Comparison of ENCODE assay signal across 8 cellular contexts in the genomic region with DNA sequence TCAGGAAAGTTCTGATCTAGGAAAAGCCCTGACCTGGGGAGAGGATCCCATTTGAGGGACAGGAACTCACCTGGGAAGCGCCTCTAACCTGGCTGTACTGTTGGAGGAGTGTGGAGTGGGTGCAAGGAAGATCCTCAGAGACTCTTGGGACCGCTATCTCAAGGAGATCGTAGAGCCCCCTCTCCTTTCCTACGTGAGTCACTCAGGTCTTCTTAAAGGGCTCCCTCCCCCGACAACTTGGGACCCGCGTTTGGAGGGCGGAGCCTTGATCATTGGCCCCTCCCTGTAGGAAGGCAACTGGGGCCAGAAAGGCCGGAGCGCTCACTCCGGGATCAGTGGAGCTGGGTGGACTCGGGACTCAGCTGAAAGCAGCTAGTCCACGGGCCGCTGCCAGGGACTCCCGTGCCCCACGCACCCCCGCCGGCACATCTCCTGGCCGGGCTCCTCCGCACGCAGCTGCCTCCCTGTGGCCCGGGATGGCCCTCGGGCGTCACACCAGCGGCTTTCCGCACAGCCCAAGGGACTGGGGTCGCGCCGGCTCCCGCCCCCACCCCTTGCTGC. TPM values are rescaled to one million over a fixed set of nuclear protein-coding genes. Genes with fewer than 3 reads are reported as not detected.
A peak's percentile ranks its signal among the peaks of the same experiment; 100 is the strongest.
DNase-seq lines count a peak whose midpoint lies in the region; ATAC-seq, FAIRE-seq and TF ChIP-seq lines count a peak whose summit lies in the region.

No MANE protein-coding gene starts in this region.

- peaks cover 13 to 40% of the 10 kb centered on the region in 2 experiments; a peak in 4 of 5 replicates for H3K36me3 ChIP-seq in HepG2 (replicated peaks in 1 of 2; ENCODE audit: control insufficient read depth in 1 of 2, insufficient read depth in 2 of 2, low read length in 2 of 2)

- BruUV-seq in HepG2 (replicated peaks; lab: Mats Ljungman, UMichigan), result TSS peak; percentile 58

- no peaks in the 10 kb centered on the region for H4K20me1 ChIP-seq in HepG2 (ENCODE audit: insufficient read depth, low read length)

- POLR2A ChIA-PET in CD4-positive, alpha-beta T cell (lab: Charles Lee), result interaction anchor here (0.6 to 1.7 kb wide), 12 partner anchors 10 to 387 kb away, joined by 3 to 6 read pairs (median 4); partner anchors contain the start of genes CCDC51, CELSR3, NCKIPSD and NDUFAF3
- POLR2A ChIA-PET in HepG2 (lab: Yijun Ruan, JAX), result interaction anchor here (0.7 to 4.8 kb wide), 22 partner anchors 12 to 373 kb away, joined by 3 to 140 read pairs (median 7); partner anchors contain the start of genes CCDC51, CELSR3, COL7A1 and IP6K2

- FAIRE-seq in HepG2 (lab: Jason Lieb, UNC), result peak; percentile 30

- CTCF ChIA-PET in CD4-positive, alpha-beta T cell (lab: Charles Lee), result interaction anchor here (1.0 to 2.1 kb wide), 6 partner anchors 22 to 459 kb away, joined by 3 to 10 read pairs (median 5); partner anchors contain the start of genes NCKIPSD, QRICH1 and UQCRC1
- CTCF ChIA-PET in HepG2 (lab: Yijun Ruan, JAX; ENCODE audit: low intra/inter-chr PET ratio, low total read pairs), result interaction anchor here (2.2 kb wide), 1 partner anchor 25 kb away, joined by 13 read pairs; the partner anchor contains the start of gene UQCRC1

- no peak for TF ChIP-seq POLR2A in HepG2 (IDR thresholded peaks at IDR 0.05; ENCODE audit: insufficient read depth in 1 of 2, low read depth in 2 of 2, low read length in 2 of 2)

- peak overlapping the region; percentile 83 for H3K9ac ChIP-seq in HepG2 (ENCODE audit: insufficient read depth, low read depth, low read length)

- H3K4me3 ChIP-seq in HepG2 (replicated peaks in 1 of 3; ENCODE audit: insufficient read depth in 1 of 3, low read depth in 2 of 3, low read length in 3 of 3), result peak overlapping the region; percentile 71 to 96 (median 93)

- H3K36me3 Mint-ChIP-seq in CD4-positive, alpha-beta T cell (ENCODE audit: low read depth), result peaks cover 4% of the 10 kb centered on the region
- H3K36me3 Mint-ChIP-seq in dendritic cell treated with granulocyte-macrophage colony-stimulating factor and Interleukin-4, amounts not matched to agents 40 ng/mL and 50 ng/mL, for 4 days (ENCODE audit: low read depth), result peaks cover 45% of the 10 kb centered on the region

- peak in 8 of 10 experiments; percentile 9 to 49 (median 32) for DNase-seq in CD4-positive, alpha-beta T cell
- DNase-seq in Kasumi-1 (lab: John Stamatoyannopoulos, UW), result peak; percentile 49 to 54
- DNase-seq in activated CD4-positive, alpha-beta T cell treated with anti-CD3 and anti-CD28 coated beads for 24 hours (ENCODE audit: low read depth in 2 of 2), result peak; percentile 23 to 55
- peak; percentile 35 for DNase-seq in HepG2 (ENCODE audit: low spot score)
- DNase-seq in stimulated activated CD4-positive, alpha-beta T cell treated with anti-CD3 and anti-CD28 coated beads, TNF-alpha, amount 100 ng/mL, for 4 hours (ENCODE audit: low read depth in 3 of 3), result peak; percentile 26 to 45 (median 36)
- DNase-seq in 8988T, result no peak

- H3K27me3 Mint-ChIP-seq in CD4-positive, alpha-beta T cell, result no peaks in the 10 kb centered on the region
- peaks cover 3% of the 10 kb centered on the region for H3K27me3 Mint-ChIP-seq in dendritic cell treated with granulocyte-macrophage colony-stimulating factor and Interleukin-4, amounts not matched to agents 40 ng/mL and 50 ng/mL, for 4 days

- peak overlapping the region; percentile 88 for H3K4me2 ChIP-seq in HepG2 (ENCODE audit: low read depth, low read length)

- TF ChIP-seq EP300 in HepG2 (IDR thresholded peaks at IDR 0.05; ENCODE audit: low read depth in 2 of 2, low read length in 2 of 2), result no peak
- TF ChIP-seq EP300 in HepG2 (CRISPR knock-in tag; IDR thresholded peaks at IDR 0.05; ENCODE audit: borderline replicate concordance), result no peak

- H3K79me2 ChIP-seq in HepG2 (ENCODE audit: insufficient read depth, low read length), result peaks cover 43% of the 10 kb centered on the region

- peaks cover 66% of the 10 kb centered on the region for H3K4me1 ChIP-seq in HepG2 (ENCODE audit: insufficient read depth, low read length)

- H3K27ac Mint-ChIP-seq in CD4-positive, alpha-beta T cell, result no peak overlapping the region
- H3K27ac Mint-ChIP-seq in dendritic cell treated with granulocyte-macrophage colony-stimulating factor and Interleukin-4, amounts not matched to agents 40 ng/mL and 50 ng/mL, for 4 days, result peak overlapping the region; percentile 86

- no peak for TF ChIP-seq RAD21 in HepG2 (CRISPR knock-in tag; IDR thresholded peaks at IDR 0.05)

- H3K9me3 Mint-ChIP-seq in CD4-positive, alpha-beta T cell, result no peaks in the 10 kb centered on the region
- no peaks in the 10 kb centered on the region for H3K9me3 Mint-ChIP-seq in dendritic cell treated with granulocyte-macrophage colony-stimulating factor and Interleukin-4, amounts not matched to agents 40 ng/mL and 50 ng/mL, for 4 days

- no peaks in the 10 kb centered on the region for H3K9me3 ChIP-seq in CD4-positive, alpha-beta T cell (ENCODE audit: control insufficient read depth, low read length)
- no peaks in the 10 kb centered on the region for H3K9me3 ChIP-seq in HepG2 (ENCODE audit: low read length)

- no peaks in the 10 kb centered on the region for H3K27me3 ChIP-seq in CD4-positive, alpha-beta T cell (ENCODE audit: control insufficient read depth, insufficient read depth, low read length)
- H3K27me3 ChIP-seq in HepG2 (ENCODE audit: control insufficient read depth in 1 of 2, insufficient read depth in 2 of 2, low read length in 2 of 2), result no peaks in the 10 kb centered on the region; a peak in 1 of 5 replicates

- peak; percentile 27 for ATAC-seq in CD4-positive, alpha-beta T cell (ENCODE audit: poor library complexity)
- ATAC-seq in GM21390 (IDR thresholded peaks at IDR 0.05; ENCODE audit: unreplicated experiment) (peak; percentile 15), HepG2 (peak; percentile 32)

- in situ Hi-C loops in HepG2 (cut with HindIII; ENCODE audit: extremely low pct_ligation_motif_present, low pct_unique_long_range_greater_than_20kb), result no loop called here

- 5% methylated on average over 7 of the region's 30 CpGs for WGBS in HepG2 (ENCODE audit: low lambda C conversion rate)

- intact Hi-C loops in CD4-positive, alpha-beta T cell (cut with DNase I, micrococcal nuclease), result loop anchor here (1.0 to 2.0 kb wide), 3 partner anchors 22 to 50 kb away; partner anchors contain the start of genes NCKIPSD (in 1 of the 2) and UQCRC1 (in 1 of the 2)
- intact Hi-C loops in dendritic cell treated with granulocyte-macrophage colony-stimulating factor and Interleukin-4, amounts not matched to agents 40 ng/mL and 50 ng/mL, for 4 days (cut with micrococcal nuclease), result loop anchor here (1.0 to 5.0 kb wide), 3 partner anchors 25 to 77 kb away; partner anchors contain the start of genes NCKIPSD, PFKFB4 and UQCRC1
- intact Hi-C loops in HepG2 (cut with micrococcal nuclease; ENCODE audit: unreplicated experiment), result loop anchor here (1.0 to 2.0 kb wide), 3 partner anchors 16 to 78 kb away; partner anchors contain the start of genes PFKFB4 and UQCRC1

- TF ChIP-seq CTCF in CD4-positive, alpha-beta T cell (IDR thresholded peaks at IDR 0.05), result no peak
- TF ChIP-seq CTCF in HepG2 (CRISPR knock-in tag; IDR thresholded peaks at IDR 0.05), result peak; percentile 5; the same call in 1 of the 2 replicates

- H3K4me3 Mint-ChIP-seq in CD4-positive, alpha-beta T cell, result peak overlapping the region; percentile 88
- H3K4me3 Mint-ChIP-seq in dendritic cell treated with granulocyte-macrophage colony-stimulating factor and Interleukin-4, amounts not matched to agents 40 ng/mL and 50 ng/mL, for 4 days, result peak overlapping the region; percentile 88

- H2AFZ ChIP-seq in HepG2 (ENCODE audit: low read length), result no peak overlapping the region

- H3K4me1 Mint-ChIP-seq in CD4-positive, alpha-beta T cell (ENCODE audit: low read depth), result peaks cover 19% of the 10 kb centered on the region
- H3K4me1 Mint-ChIP-seq in dendritic cell treated with granulocyte-macrophage colony-stimulating factor and Interleukin-4, amounts not matched to agents 40 ng/mL and 50 ng/mL, for 4 days (ENCODE audit: low read depth), result peaks cover 40% of the 10 kb centered on the region

- H3K27ac ChIP-seq in CD4-positive, alpha-beta T cell (ENCODE audit: low read depth, low read length), result no peak overlapping the region
- H3K27ac ChIP-seq in HepG2 (ENCODE audit: extremely low read length, insufficient read depth, low read length), result peak overlapping the region; percentile 74

RNA-seq across cellular contexts. Expression of gene SLC26A6, which starts 0.5 kb away (rescaled TPM):
- 10 to 100 TPM; 13.5 to 14.4 TPM for total RNA-seq in CD4-positive, alpha-beta T cell
- total RNA-seq in HepG2 (2016; rRNA removed; fragmentation: Illumina TruSeq; extraction: Trizol), result 10.3 and 40.7 TPM in 2 replicates
- total RNA-seq in HepG2 (2016; cell fraction: cytosol; rRNA removed; fragmentation: Illumina TruSeq; extraction: Trizol; ENCODE audit: low read depth), result 8.0 and 8.2 TPM in 2 replicates
- total RNA-seq in HepG2 (2016; cell fraction: insoluble cytoplasmic fraction; rRNA removed; fragmentation: Illumina TruSeq; extraction: Trizol), result 9.6 and 38.5 TPM in 2 replicates
- total RNA-seq in HepG2 (2016; cell fraction: membrane; rRNA removed; fragmentation: Illumina TruSeq; extraction: Trizol), result 8.3 and 9.4 TPM in 2 replicates
- total RNA-seq in HepG2 (2016; cell fraction: nucleus; rRNA removed; fragmentation: Illumina TruSeq; extraction: Trizol), result 50.7 and 62.0 TPM in 2 replicates
- polyA plus RNA-seq in HepG2 (2011; rRNA removed), result 184 and 298 TPM in 2 replicates
- polyA plus RNA-seq in HepG2 (2011; cell fraction: cytosol; rRNA removed), result 90.8 and 93.6 TPM in 2 replicates
- 3,075 and 3,281 TPM in 2 replicates for polyA plus RNA-seq in HepG2 (2011; cell fraction: nucleus; rRNA removed)
- 163 and 233 TPM in 2 replicates for polyA plus RNA-seq in HepG2 (2012)
- polyA plus RNA-seq in HepG2 (2016; cell fraction: cytosol; fragmentation: Illumina TruSeq; extraction: Trizol; ENCODE audit: low read depth), result 3.5 and 4.6 TPM in 2 replicates
- 6.7 and 9.8 TPM in 2 replicates for polyA plus RNA-seq in HepG2 (2016; cell fraction: insoluble cytoplasmic fraction; fragmentation: Illumina TruSeq; extraction: Trizol; ENCODE audit: low read depth)
- polyA plus RNA-seq in HepG2 (2016; cell fraction: membrane; fragmentation: Illumina TruSeq; extraction: Trizol; ENCODE audit: low read depth), result 4.9 and 6.2 TPM in 2 replicates
- 133 and 147 TPM in 2 replicates for polyA plus RNA-seq in HepG2 (2016; cell fraction: nucleus; fragmentation: Illumina TruSeq; extraction: Trizol; ENCODE audit: insufficient read depth, low read depth)
- 56.2 and 422 TPM in 2 replicates for polyA minus RNA-seq in HepG2 (2011; rRNA and poly(A)+ RNA removed; ENCODE audit: low replicate concordance)
- polyA minus RNA-seq in HepG2 (2011; cell fraction: cytosol; rRNA and poly(A)+ RNA removed), result 79.8 and 100 TPM in 2 replicates
- polyA minus RNA-seq in HepG2 (2011; cell fraction: nucleus; rRNA and poly(A)+ RNA removed), result 459 and 526 TPM in 2 replicates

RNA-seq across cellular contexts. Expression of gene TMEM89, which starts 13.2 kb away (rescaled TPM):
- not detected for total RNA-seq in CD4-positive, alpha-beta T cell
- 0.31 TPM in 1 of 2 replicates, not detected in the other for total RNA-seq in HepG2 (2016; rRNA removed; fragmentation: Illumina TruSeq; extraction: Trizol)
- not detected in 2 replicates for total RNA-seq in HepG2 (2016; cell fraction: cytosol; rRNA removed; fragmentation: Illumina TruSeq; extraction: Trizol; ENCODE audit: low read depth)
- total RNA-seq in HepG2 (2016; cell fraction: insoluble cytoplasmic fraction; rRNA removed; fragmentation: Illumina TruSeq; extraction: Trizol), result 0.32 TPM in 1 of 2 replicates, not detected in the other
- total RNA-seq in HepG2 (2016; cell fraction: membrane; rRNA removed; fragmentation: Illumina TruSeq; extraction: Trizol), result not detected in 2 replicates
- not detected in 2 replicates for total RNA-seq in HepG2 (2016; cell fraction: nucleus; rRNA removed; fragmentation: Illumina TruSeq; extraction: Trizol)
- 0.30 and 0.59 TPM in 2 replicates for polyA plus RNA-seq in HepG2 (2011; rRNA removed)
- polyA plus RNA-seq in HepG2 (2011; cell fraction: cytosol; rRNA removed), result not detected in 2 replicates
- 2.5 and 4.9 TPM in 2 replicates for polyA plus RNA-seq in HepG2 (2011; cell fraction: nucleus; rRNA removed)
- 0.25 and 0.27 TPM in 2 replicates for polyA plus RNA-seq in HepG2 (2012)
- not detected in 2 replicates for polyA plus RNA-seq in HepG2 (2016; cell fraction: cytosol; fragmentation: Illumina TruSeq; extraction: Trizol; ENCODE audit: low read depth)
- not detected in 2 replicates for polyA plus RNA-seq in HepG2 (2016; cell fraction: insoluble cytoplasmic fraction; fragmentation: Illumina TruSeq; extraction: Trizol; ENCODE audit: low read depth)
- not detected in 2 replicates for polyA plus RNA-seq in HepG2 (2016; cell fraction: membrane; fragmentation: Illumina TruSeq; extraction: Trizol; ENCODE audit: low read depth)
- not detected in 2 replicates for polyA plus RNA-seq in HepG2 (2016; cell fraction: nucleus; fragmentation: Illumina TruSeq; extraction: Trizol; ENCODE audit: insufficient read depth, low read depth)
- polyA minus RNA-seq in HepG2 (2011; rRNA and poly(A)+ RNA removed; ENCODE audit: low replicate concordance), result 0.68 TPM in 1 of 2 replicates, not detected in the other
- not detected in 2 replicates for polyA minus RNA-seq in HepG2 (2011; cell fraction: cytosol; rRNA and poly(A)+ RNA removed)
- 1.1 and 2.4 TPM in 2 replicates for polyA minus RNA-seq in HepG2 (2011; cell fraction: nucleus; rRNA and poly(A)+ RNA removed)

RNA-seq across cellular contexts. Expression of gene UQCRC1, which starts 25.3 kb away (rescaled TPM):
- 10 to 100 TPM; 74.1 to 75.5 TPM for total RNA-seq in CD4-positive, alpha-beta T cell
- 273 and 316 TPM in 2 replicates for total RNA-seq in HepG2 (2016; rRNA removed; fragmentation: Illumina TruSeq; extraction: Trizol)
- 111 and 125 TPM in 2 replicates for total RNA-seq in HepG2 (2016; cell fraction: cytosol; rRNA removed; fragmentation: Illumina TruSeq; extraction: Trizol; ENCODE audit: low read depth)
- 277 and 308 TPM in 2 replicates for total RNA-seq in HepG2 (2016; cell fraction: insoluble cytoplasmic fraction; rRNA removed; fragmentation: Illumina TruSeq; extraction: Trizol)
- total RNA-seq in HepG2 (2016; cell fraction: membrane; rRNA removed; fragmentation: Illumina TruSeq; extraction: Trizol), result 130 and 146 TPM in 2 replicates
- 180 and 194 TPM in 2 replicates for total RNA-seq in HepG2 (2016; cell fraction: nucleus; rRNA removed; fragmentation: Illumina TruSeq; extraction: Trizol)
- polyA plus RNA-seq in HepG2 (2011; rRNA removed), result 680 and 772 TPM in 2 replicates
- polyA plus RNA-seq in HepG2 (2011; cell fraction: cytosol; rRNA removed), result 928 and 1,184 TPM in 2 replicates
- polyA plus RNA-seq in HepG2 (2011; cell fraction: nucleus; rRNA removed), result 761 and 810 TPM in 2 replicates
- polyA plus RNA-seq in HepG2 (2012), result 354 and 462 TPM in 2 replicates
- 101 and 102 TPM in 2 replicates for polyA plus RNA-seq in HepG2 (2016; cell fraction: cytosol; fragmentation: Illumina TruSeq; extraction: Trizol; ENCODE audit: low read depth)
- polyA plus RNA-seq in HepG2 (2016; cell fraction: insoluble cytoplasmic fraction; fragmentation: Illumina TruSeq; extraction: Trizol; ENCODE audit: low read depth), result 253 and 261 TPM in 2 replicates
- polyA plus RNA-seq in HepG2 (2016; cell fraction: membrane; fragmentation: Illumina TruSeq; extraction: Trizol; ENCODE audit: low read depth), result 99.7 and 108 TPM in 2 replicates
- 230 and 250 TPM in 2 replicates for polyA plus RNA-seq in HepG2 (2016; cell fraction: nucleus; fragmentation: Illumina TruSeq; extraction: Trizol; ENCODE audit: insufficient read depth, low read depth)
- polyA minus RNA-seq in HepG2 (2011; rRNA and poly(A)+ RNA removed; ENCODE audit: low replicate concordance), result 1,601 and 2,541 TPM in 2 replicates
- 429 and 449 TPM in 2 replicates for polyA minus RNA-seq in HepG2 (2011; cell fraction: cytosol; rRNA and poly(A)+ RNA removed)
- 214 and 290 TPM in 2 replicates for polyA minus RNA-seq in HepG2 (2011; cell fraction: nucleus; rRNA and poly(A)+ RNA removed)

RNA-seq across cellular contexts. Expression of gene CELSR3, which starts 27.9 kb away (rescaled TPM):
- 1 to 10 TPM; 4.9 to 5.0 TPM for total RNA-seq in CD4-positive, alpha-beta T cell
- 3.2 and 5.4 TPM in 2 replicates for total RNA-seq in HepG2 (2016; rRNA removed; fragmentation: Illumina TruSeq; extraction: Trizol)
- 0.35 and 0.51 TPM in 2 replicates for total RNA-seq in HepG2 (2016; cell fraction: cytosol; rRNA removed; fragmentation: Illumina TruSeq; extraction: Trizol; ENCODE audit: low read depth)
- 2.7 and 5.4 TPM in 2 replicates for total RNA-seq in HepG2 (2016; cell fraction: insoluble cytoplasmic fraction; rRNA removed; fragmentation: Illumina TruSeq; extraction: Trizol)
- total RNA-seq in HepG2 (2016; cell fraction: membrane; rRNA removed; fragmentation: Illumina TruSeq; extraction: Trizol), result 1.1 and 1.2 TPM in 2 replicates
- total RNA-seq in HepG2 (2016; cell fraction: nucleus; rRNA removed; fragmentation: Illumina TruSeq; extraction: Trizol), result 7.5 and 9.6 TPM in 2 replicates
- polyA plus RNA-seq in HepG2 (2011; rRNA removed), result 6.7 and 8.3 TPM in 2 replicates
- 4.1 and 5.0 TPM in 2 replicates for polyA plus RNA-seq in HepG2 (2011; cell fraction: cytosol; rRNA removed)
- polyA plus RNA-seq in HepG2 (2011; cell fraction: nucleus; rRNA removed), result 54.2 and 80.2 TPM in 2 replicates
- polyA plus RNA-seq in HepG2 (2012), result 8.0 and 10.5 TPM in 2 replicates
- polyA plus RNA-seq in HepG2 (2016; cell fraction: cytosol; fragmentation: Illumina TruSeq; extraction: Trizol; ENCODE audit: low read depth), result 0.34 and 0.35 TPM in 2 replicates
- 2.4 and 3.0 TPM in 2 replicates for polyA plus RNA-seq in HepG2 (2016; cell fraction: insoluble cytoplasmic fraction; fragmentation: Illumina TruSeq; extraction: Trizol; ENCODE audit: low read depth)
- polyA plus RNA-seq in HepG2 (2016; cell fraction: membrane; fragmentation: Illumina TruSeq; extraction: Trizol; ENCODE audit: low read depth), result 0.61 and 0.63 TPM in 2 replicates
- 27.4 and 28.0 TPM in 2 replicates for polyA plus RNA-seq in HepG2 (2016; cell fraction: nucleus; fragmentation: Illumina TruSeq; extraction: Trizol; ENCODE audit: insufficient read depth, low read depth)
- polyA minus RNA-seq in HepG2 (2011; rRNA and poly(A)+ RNA removed; ENCODE audit: low replicate concordance), result 6.7 and 18.0 TPM in 2 replicates
- 6.9 and 7.0 TPM in 2 replicates for polyA minus RNA-seq in HepG2 (2011; cell fraction: cytosol; rRNA and poly(A)+ RNA removed)
- polyA minus RNA-seq in HepG2 (2011; cell fraction: nucleus; rRNA and poly(A)+ RNA removed), result 18.9 and 19.6 TPM in 2 replicates

RNA-seq across cellular contexts. Expression of gene COL7A1, which starts 39.6 kb away (rescaled TPM):
- total RNA-seq in CD4-positive, alpha-beta T cell, result under 1 TPM; 0.73 to 0.93 TPM
- total RNA-seq in HepG2 (2016; rRNA removed; fragmentation: Illumina TruSeq; extraction: Trizol), result 0.55 and 2.7 TPM in 2 replicates
- total RNA-seq in HepG2 (2016; cell fraction: cytosol; rRNA removed; fragmentation: Illumina TruSeq; extraction: Trizol; ENCODE audit: low read depth), result 0.09 and 0.30 TPM in 2 replicates
- 0.46 and 3.8 TPM in 2 replicates for total RNA-seq in HepG2 (2016; cell fraction: insoluble cytoplasmic fraction; rRNA removed; fragmentation: Illumina TruSeq; extraction: Trizol)
- total RNA-seq in HepG2 (2016; cell fraction: membrane; rRNA removed; fragmentation: Illumina TruSeq; extraction: Trizol), result 0.40 and 0.41 TPM in 2 replicates
- total RNA-seq in HepG2 (2016; cell fraction: nucleus; rRNA removed; fragmentation: Illumina TruSeq; extraction: Trizol), result 3.5 and 6.0 TPM in 2 replicates
- polyA plus RNA-seq in HepG2 (2011; rRNA removed), result 11.7 and 18.1 TPM in 2 replicates
- 1.7 and 1.9 TPM in 2 replicates for polyA plus RNA-seq in HepG2 (2011; cell fraction: cytosol; rRNA removed)
- 238 and 263 TPM in 2 replicates for polyA plus RNA-seq in HepG2 (2011; cell fraction: nucleus; rRNA removed)
- 19.3 and 24.8 TPM in 2 replicates for polyA plus RNA-seq in HepG2 (2012)
- polyA plus RNA-seq in HepG2 (2016; cell fraction: cytosol; fragmentation: Illumina TruSeq; extraction: Trizol; ENCODE audit: low read depth), result 0.10 TPM in 1 of 2 replicates, not detected in the other
- polyA plus RNA-seq in HepG2 (2016; cell fraction: insoluble cytoplasmic fraction; fragmentation: Illumina TruSeq; extraction: Trizol; ENCODE audit: low read depth), result 0.54 and 0.62 TPM in 2 replicates
- polyA plus RNA-seq in HepG2 (2016; cell fraction: membrane; fragmentation: Illumina TruSeq; extraction: Trizol; ENCODE audit: low read depth), result 0.23 and 0.29 TPM in 2 replicates
- polyA plus RNA-seq in HepG2 (2016; cell fraction: nucleus; fragmentation: Illumina TruSeq; extraction: Trizol; ENCODE audit: insufficient read depth, low read depth), result 20.6 and 20.8 TPM in 2 replicates
- polyA minus RNA-seq in HepG2 (2011; rRNA and poly(A)+ RNA removed; ENCODE audit: low replicate concordance), result 7.3 and 44.5 TPM in 2 replicates
- polyA minus RNA-seq in HepG2 (2011; cell fraction: cytosol; rRNA and poly(A)+ RNA removed), result 1.4 and 2.4 TPM in 2 replicates
- 12.9 and 14.3 TPM in 2 replicates for polyA minus RNA-seq in HepG2 (2011; cell fraction: nucleus; rRNA and poly(A)+ RNA removed)
